Comparison of ENCODE assay signal across 10 cellular contexts in the genomic region with DNA sequence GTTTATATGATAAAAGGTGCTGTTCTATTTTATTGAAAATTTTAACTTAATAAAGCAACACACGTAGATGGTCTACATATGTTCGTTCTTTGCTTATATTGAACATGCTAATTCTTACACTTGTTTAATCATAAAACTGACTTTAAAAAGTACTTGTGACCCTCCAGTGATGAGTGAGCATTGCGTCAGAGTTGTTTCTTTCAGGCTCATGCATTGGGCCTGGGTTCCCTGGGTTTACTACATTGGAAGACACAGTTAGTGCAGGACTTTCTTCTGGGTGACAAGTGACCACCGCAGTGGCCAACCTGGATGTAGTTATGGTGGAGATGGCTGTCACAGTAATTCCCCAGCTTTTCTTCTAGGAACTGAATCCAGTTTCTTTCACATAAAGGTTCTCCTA. TPM values are rescaled to one million over a fixed set of nuclear protein-coding genes. Genes with fewer than 3 reads are reported as not detected.
DNase-seq lines count a peak whose midpoint lies in the region; ATAC-seq, FAIRE-seq and TF ChIP-seq lines count a peak whose summit lies in the region.
"Not testable (repeated sequence)": the region's sequence is repeated elsewhere in the genome, so short reads cannot be mapped to it uniquely, and the experiment has no call there.
"Had no signal": no experiment of that assay in that cellular context is flagged by ENCODE, and none has a peak within 500 bp of the region (broad histone marks: within the 10 kb centered on the region; RNA-seq: fewer than 3 reads in every experiment).

No MANE protein-coding gene starts in this region.

- H2AFZ ChIP-seq in K562 (ENCODE audit: low read depth, low read length); keratinocyte (ENCODE audit: control insufficient read depth, low read length): not testable (repeated sequence)

- H3K36me3 ChIP-seq in K562 (ENCODE audit: control insufficient read depth, insufficient read depth, low read length); keratinocyte (ENCODE audit: control insufficient read depth in 2 of 2, extremely low read depth in 1 of 2, insufficient read depth in 2 of 2, low read length in 2 of 2); right lobe of liver: not testable (repeated sequence)

- dilution Hi-C loops in keratinocyte (cut with MboI; ENCODE audit: extremely low pct_ligation_motif_present, low sequenced_read_pairs), result not testable (repeated sequence)

- not testable (repeated sequence) for H3K4me3 ChIP-seq in K562; keratinocyte (ENCODE audit: control insufficient read depth in 2 of 3, extremely low read depth in 1 of 3, insufficient read depth in 2 of 3, low read depth in 1 of 3, low read length in 3 of 3); right lobe of liver

- ATAC-seq in K562 (peak; percentile 23; the same call in 1 of the 3 replicates), left lobe of liver (peak; percentile 23), right lobe of liver (peak; percentile 26 to 56 (median 52))

- CTCF ChIA-PET in K562 (lab: Yijun Ruan, JAX; ENCODE audit: low intra/inter-chr PET ratio), result not testable (repeated sequence)

- not testable (repeated sequence) for H3K9me1 ChIP-seq in K562 (ENCODE audit: control insufficient read depth, insufficient read depth, low read length); keratinocyte (ENCODE audit: control insufficient read depth, extremely low read depth, insufficient read depth, low read length)

- not testable (repeated sequence) for H3K27ac ChIP-seq in K562 (ENCODE audit: extremely low read depth, low read depth, low read length); keratinocyte (ENCODE audit: control insufficient read depth, insufficient read depth, low read length); right lobe of liver

- not testable (repeated sequence) for H4K20me1 ChIP-seq in K562 (replicated peaks; ENCODE audit: control insufficient read depth, insufficient read depth, low read length); keratinocyte (ENCODE audit: control insufficient read depth, extremely low read depth, insufficient read depth, low read length)

- not testable (repeated sequence) for H3K4me1 ChIP-seq in K562 (replicated peaks in 1 of 2; ENCODE audit: control insufficient read depth in 2 of 2, insufficient read depth in 2 of 2, low read length in 2 of 2); keratinocyte (ENCODE audit: control insufficient read depth, extremely low read depth, insufficient read depth, low read length)
- H3K4me1 ChIP-seq in right lobe of liver, result peaks cover 0 to 12% (median 0%) of the 10 kb centered on the region in 4 donors

- in situ Hi-C loops in K562 (cut with MboI), result not testable (repeated sequence)

- not testable (repeated sequence) for TF ChIP-seq CTCF in K562 (IDR thresholded peaks at IDR 0.05 in 2 of 3, conservative IDR thresholded peaks at IDR 0.05 in 1 of 3; ENCODE audit: insufficient read depth in 2 of 3, low read depth in 1 of 3, low read length in 3 of 3); keratinocyte (optimal IDR thresholded peaks at IDR 0.05 in 1 of 3, IDR thresholded peaks at IDR 0.05 in 1 of 3, conservative IDR thresholded peaks at IDR 0.05 in 1 of 3; ENCODE audit: extremely low read depth in 1 of 3, insufficient read depth in 2 of 3, low read length in 3 of 3); right lobe of liver (IDR thresholded peaks at IDR 0.05)

- intact Hi-C loops in K562 (cut with micrococcal nuclease); right lobe of liver (cut with DNase I): not testable (repeated sequence)

- not testable (repeated sequence) for H3K4me2 ChIP-seq in K562 (ENCODE audit: insufficient read depth, low read length); keratinocyte (ENCODE audit: control insufficient read depth, extremely low read depth, insufficient read depth, low read depth, low read length)

- not testable (repeated sequence) for H3K27me3 ChIP-seq in K562 (ENCODE audit: control insufficient read depth in 2 of 2, insufficient read depth in 2 of 2, low read length in 2 of 2); keratinocyte (ENCODE audit: control insufficient read depth, extremely low read depth, insufficient read depth, low read length); right lobe of liver

- not testable (repeated sequence) for TF ChIP-seq RAD21 in K562 (CRISPR knock-in tag; conservative IDR thresholded peaks at IDR 0.05 in 1 of 2, IDR thresholded peaks at IDR 0.05 in 1 of 2)

- H3K9me3 ChIP-seq in K562 (replicated peaks; ENCODE audit: control insufficient read depth, insufficient read depth, low read depth, low read length); keratinocyte (ENCODE audit: control insufficient read depth, low read depth, low read length); right lobe of liver: not testable (repeated sequence)

- not testable (repeated sequence) for TF ChIP-seq POLR2A in K562 (conservative IDR thresholded peaks at IDR 0.05); right lobe of liver (IDR thresholded peaks at IDR 0.05)

- FAIRE-seq in K562 (lab: Jason Lieb, UNC), result peak; percentile 32
- peak; percentile 26 for FAIRE-seq in keratinocyte (lab: Jason Lieb, UNC)

- POLR2A ChIA-PET in K562 (lab: Yijun Ruan, JAX), result not testable (repeated sequence)

- not testable (repeated sequence) for DNase-seq in K562 (ENCODE audit: extremely low read depth in 1 of 4, low spot score in 3 of 4); keratinocyte (ENCODE audit: low read depth, low spot score); left lobe of liver (ENCODE audit: low spot score); right lobe of liver

- no CpG with 5 or more reads among the region's 4 CpGs for WGBS in K562 (ENCODE audit: insufficient coverage, low coverage, missing lambda C conversion rate)
- WGBS in right lobe of liver (ENCODE audit: insufficient coverage, low coverage, low lambda C conversion rate, missing lambda C conversion rate), result 5% methylated on average over 2 of the region's 4 CpGs

- H3K9ac ChIP-seq in K562 (ENCODE audit: insufficient read depth in 1 of 2, low read depth in 2 of 2, low read length in 2 of 2); keratinocyte (ENCODE audit: control insufficient read depth, extremely low read depth, insufficient read depth, low read length): not testable (repeated sequence)

- not testable (repeated sequence) for H3K79me2 ChIP-seq in K562 (ENCODE audit: control insufficient read depth, insufficient read depth, low read length); keratinocyte (ENCODE audit: control insufficient read depth, insufficient read depth, low read length)

- not testable (repeated sequence) for BruUV-seq in K562 (replicated peaks; lab: Mats Ljungman, UMichigan)

- TF ChIP-seq EP300 in K562 (IDR thresholded peaks at IDR 0.05; ENCODE audit: low read length), result not testable (repeated sequence)

RNA-seq across cellular contexts. Expression of gene RMND5A, which starts 13.4 kb away (rescaled TPM):
- 6.2 and 11.8 TPM in 2 replicates for total RNA-seq in K562 (2011; cell fraction: chromatin; rRNA removed; ENCODE audit: low replicate concordance)
- 5.0 and 6.4 TPM in 2 replicates for total RNA-seq in K562 (2011; cell fraction: nucleolus; rRNA removed)
- total RNA-seq in K562 (2011; cell fraction: nucleoplasm; rRNA removed), result 9.9 and 15.2 TPM in 2 replicates
- 34.1 and 35.6 TPM in 2 replicates for total RNA-seq in K562 (2014; rRNA removed)
- 40.7 and 43.7 TPM in 2 replicates for total RNA-seq in K562 (2014; rRNA removed; fragmentation: Illumina TruSeq; extraction: Trizol)
- total RNA-seq in K562 (2015; rRNA removed; fragmentation: Illumina TruSeq; extraction: Trizol), result 31.4 and 38.8 TPM in 2 replicates
- 36.1 and 43.2 TPM in 2 replicates for total RNA-seq in K562 (2021)
- 19.3 and 33.1 TPM in 2 replicates for polyA plus RNA-seq in K562 (2011; rRNA removed)
- polyA plus RNA-seq in K562 (2011; cell fraction: cytosol; rRNA removed), result 15.4 and 20.2 TPM in 2 replicates
- polyA plus RNA-seq in K562 (2011; cell fraction: nucleus; rRNA removed), result 7.8 and 8.9 TPM in 2 replicates
- 16.3 and 16.6 TPM in 2 replicates for polyA plus RNA-seq in K562 (2012)
- polyA plus RNA-seq in K562 (2014; fragmentation: Illumina TruSeq; extraction: Trizol), result 28.8 and 43.5 TPM in 2 replicates
- 10 to 100 TPM; 13.2 to 16.4 TPM for polyA plus RNA-seq in K562 (2014; fragmentation: Nextera tagmentation; extraction: Ambion mirVana)
- 19.4 and 23.4 TPM in 2 replicates for polyA plus RNA-seq in K562 (2014; rRNA removed)
- polyA minus RNA-seq in K562 (2011; rRNA and poly(A)+ RNA removed), result 58.7 and 78.9 TPM in 2 replicates
- polyA minus RNA-seq in K562 (2011; cell fraction: cytosol; rRNA and poly(A)+ RNA removed), result 25.3 and 48.9 TPM in 2 replicates
- 7.8 and 10.0 TPM in 2 replicates for polyA minus RNA-seq in K562 (2011; cell fraction: nucleus; rRNA and poly(A)+ RNA removed)
- polyA plus RNA-seq in keratinocyte, result 19.0 to 26.0 TPM (median 24.7 TPM) in 3 replicates
- 42.2 TPM for polyA plus RNA-seq in keratinocyte (2011; ENCODE audit: low read depth)
- polyA plus RNA-seq in keratinocyte (2011; cell fraction: cytosol; rRNA removed), result 18.2 and 25.5 TPM in 2 replicates
- 19.3 and 22.4 TPM in 2 replicates for polyA plus RNA-seq in keratinocyte (2011; cell fraction: nucleus; rRNA removed)
- polyA plus RNA-seq in keratinocyte (2012; ENCODE audit: low replicate concordance), result 13.9 and 21.9 TPM in 2 replicates
- polyA minus RNA-seq in keratinocyte, result 41.9 to 51.4 TPM (median 51.0 TPM) in 3 replicates
- 37.6 TPM for polyA minus RNA-seq in keratinocyte (2011; cell fraction: cytosol; rRNA and poly(A)+ RNA removed)
- 28.3 and 63.0 TPM in 2 replicates for polyA minus RNA-seq in keratinocyte (2011; cell fraction: nucleus; rRNA and poly(A)+ RNA removed)
- total RNA-seq in left lobe of liver, result 42.5 TPM
- 10 to 100 TPM; 22.2 to 45.6 (median 33.8) TPM for total RNA-seq in right lobe of liver

RNA-seq across cellular contexts. Expression of gene CD8A, which starts 57.2 kb away (rescaled TPM):
- total RNA-seq in K562 (2011; cell fraction: chromatin; rRNA removed; ENCODE audit: low replicate concordance), result not detected in 2 replicates
- total RNA-seq in K562 (2011; cell fraction: nucleolus; rRNA removed), result not detected in 2 replicates
- total RNA-seq in K562 (2011; cell fraction: nucleoplasm; rRNA removed), result not detected in 2 replicates
- total RNA-seq in K562 (2014; rRNA removed) (not detected in 2 replicates), K562 (2014; rRNA removed; fragmentation: Illumina TruSeq; extraction: Trizol) (not detected in 2 replicates), K562 (2015; rRNA removed; fragmentation: Illumina TruSeq; extraction: Trizol) (not detected in 2 replicates), K562 (2021) (0.07 and 0.20 TPM in 2 replicates), left lobe of liver (0.81 TPM), right lobe of liver (1 to 10 TPM in 1 of 6 experiments, under 1 TPM in 5; 0.26 to 1.1 (median 0.61) TPM)
- polyA plus RNA-seq in K562 (2011; rRNA removed) (not detected in 2 replicates), K562 (2014; fragmentation: Illumina TruSeq; extraction: Trizol) (not detected in 2 replicates), K562 (2014; fragmentation: Nextera tagmentation; extraction: Ambion mirVana) (not detected), K562 (2014; rRNA removed) (not detected in 2 replicates), keratinocyte (0.02 to 0.19 TPM (median 0.10 TPM) in 3 replicates)
- not detected in 2 replicates for polyA plus RNA-seq in K562 (2011; cell fraction: cytosol; rRNA removed)
- not detected in 2 replicates for polyA plus RNA-seq in K562 (2011; cell fraction: nucleus; rRNA removed)
- polyA plus RNA-seq in K562 (2012), result not detected in 2 replicates
- not detected in 2 replicates for polyA minus RNA-seq in K562 (2011; rRNA and poly(A)+ RNA removed)
- polyA minus RNA-seq in K562 (2011; cell fraction: cytosol; rRNA and poly(A)+ RNA removed), result not detected in 2 replicates
- polyA minus RNA-seq in K562 (2011; cell fraction: nucleus; rRNA and poly(A)+ RNA removed), result not detected in 2 replicates
- not detected for polyA plus RNA-seq in keratinocyte (2011; ENCODE audit: low read depth)
- 0.13 and 0.23 TPM in 2 replicates for polyA plus RNA-seq in keratinocyte (2011; cell fraction: cytosol; rRNA removed)
- 0.14 and 0.40 TPM in 2 replicates for polyA plus RNA-seq in keratinocyte (2011; cell fraction: nucleus; rRNA removed)
- 0.08 and 0.09 TPM in 2 replicates for polyA plus RNA-seq in keratinocyte (2012; ENCODE audit: low replicate concordance)
- polyA minus RNA-seq in keratinocyte, result not detected in 3 replicates
- not detected for polyA minus RNA-seq in keratinocyte (2011; cell fraction: cytosol; rRNA and poly(A)+ RNA removed)
- not detected in 2 replicates for polyA minus RNA-seq in keratinocyte (2011; cell fraction: nucleus; rRNA and poly(A)+ RNA removed)
- total RNA-seq: A172; A673; CD4-positive, CD25-positive, alpha-beta regulatory T cell; Daoy had no signal
- polyA plus RNA-seq: AG04450, BJ had no signal
